Comparison of ENCODE assay signal across 19 cellular contexts in genomic region chr2:165901595-165901994, GRCh38. TPM values are rescaled to one million over a fixed set of nuclear protein-coding genes. Genes with fewer than 3 reads are reported as not detected.
DNase-seq lines count a peak whose midpoint lies in the region; ATAC-seq and TF ChIP-seq lines count a peak whose summit lies in the region.
"Had no signal": no experiment of that assay in that cellular context is flagged by ENCODE, and none has a peak within 500 bp of the region (broad histone marks: within the 10 kb centered on the region; RNA-seq: fewer than 3 reads in every experiment).

No MANE protein-coding gene starts in this region.

- H4K20me1 ChIP-seq in osteoblast (ENCODE audit: insufficient read depth, low read length): no peaks in the 10 kb centered on the region

- H3K27ac ChIP-seq in osteoblast (ENCODE audit: low read depth, low read length): no peak overlapping the region
- H3K27ac ChIP-seq: GM23248, SJSA1 had no signal

- H3K4me1 ChIP-seq in adipocyte (ENCODE audit: control insufficient read depth, insufficient read depth, low read length): peaks cover 18% of the 10 kb centered on the region
- H3K4me1 ChIP-seq in osteoblast (ENCODE audit: insufficient read depth, low read length): peaks cover 5% of the 10 kb centered on the region

- peaks cover 1% of the 10 kb centered on the region; the same call in 1 of the 2 replicates for H3K27me3 Mint-ChIP-seq in HFFc6 (ENCODE audit: insufficient read depth)
- H3K27me3 Mint-ChIP-seq in nephron progenitor cell (ENCODE audit: low read depth, poor library complexity): no peaks in the 10 kb centered on the region

- H3K36me3 Mint-ChIP-seq in HFFc6 (ENCODE audit: low read depth) (peaks cover 27% of the 10 kb centered on the region), nephron progenitor cell (ENCODE audit: low read depth) (peaks cover 60% of the 10 kb centered on the region)

- no peak for TF ChIP-seq CTCF in HFFc6 (IDR thresholded peaks at IDR 0.05)
- TF ChIP-seq CTCF in nephron progenitor cell (IDR thresholded peaks at IDR 0.05): no peak
- no peak for TF ChIP-seq CTCF in osteoblast (IDR thresholded peaks at IDR 0.05; ENCODE audit: extremely low read depth, low read depth, low read length)

- H3K36me3 ChIP-seq in adipocyte (ENCODE audit: control insufficient read depth, insufficient read depth, low read length, severe bottlenecking): peaks cover 44% of the 10 kb centered on the region
- H3K36me3 ChIP-seq in osteoblast (ENCODE audit: insufficient read depth, low read length): peaks cover 16% of the 10 kb centered on the region

- peaks cover 57% of the 10 kb centered on the region for H3K4me1 Mint-ChIP-seq in HFFc6 (ENCODE audit: low read depth)
- peaks cover 15% of the 10 kb centered on the region for H3K4me1 Mint-ChIP-seq in nephron progenitor cell

- H3K4me3 Mint-ChIP-seq in HFFc6 (no peak overlapping the region), nephron progenitor cell (no peak overlapping the region)

- H3K79me2 ChIP-seq in osteoblast (ENCODE audit: insufficient read depth, low read length): no peaks in the 10 kb centered on the region

- no peak overlapping the region for H3K4me2 ChIP-seq in osteoblast (ENCODE audit: insufficient read depth, low read length)

- no peak overlapping the region for H2AFZ ChIP-seq in osteoblast (ENCODE audit: low read length)
- H2AFZ ChIP-seq: GM23248 had no signal

- peak overlapping the region; percentile 42; the same call in 1 of the 2 replicates for H3K27ac Mint-ChIP-seq in HFFc6
- peak overlapping the region; percentile 29 for H3K27ac Mint-ChIP-seq in nephron progenitor cell

- H3K9ac ChIP-seq in adipocyte (ENCODE audit: low read length): peak overlapping the region; percentile 20
- H3K9ac ChIP-seq: GM23248 had no signal

- ATAC-seq in HG02571 (IDR thresholded peaks at IDR 0.05; ENCODE audit: unreplicated experiment) (no peak), GM21515 (IDR thresholded peaks at IDR 0.05; ENCODE audit: unreplicated experiment) (no peak), HG02623 (IDR thresholded peaks at IDR 0.05; ENCODE audit: unreplicated experiment) (no peak)

- H3K4me3 ChIP-seq in adipocyte (ENCODE audit: low read length) (no peak overlapping the region), osteoblast (ENCODE audit: insufficient read depth, low read length) (no peak overlapping the region)
- H3K4me3 ChIP-seq: GM23248, HAP-1, SJSA1 had no signal

- peak; percentile 5 for DNase-seq in AG08395 (ENCODE audit: low spot score)
- no peak for DNase-seq in HFFc6
- DNase-seq in adipocyte (ENCODE audit: low read depth): no peak
- no peak for DNase-seq in nephron progenitor cell
- no peak for DNase-seq in osteoblast (ENCODE audit: insufficient read length, low spot score, missing footprints)
- DNase-seq: DMS79 treated with DMSO at 0.1 percent for 48 hours, GM23248, KG1, MV-4-11, NCI-H1417, NCI-H1930, NCI-H226, NCI-H524 had no signal

- H3K9me3 ChIP-seq in adipocyte (ENCODE audit: control insufficient read depth, low read length): no peaks in the 10 kb centered on the region
- H3K9me3 ChIP-seq in osteoblast (ENCODE audit: low read depth, low read length): no peaks in the 10 kb centered on the region
- H3K9me3 ChIP-seq: HAP-1, SJSA1 had no signal

- no peaks in the 10 kb centered on the region for H3K9me3 Mint-ChIP-seq in HFFc6
- H3K9me3 Mint-ChIP-seq in nephron progenitor cell: no peaks in the 10 kb centered on the region
- H3K9me3 Mint-ChIP-seq: CD14-positive monocyte had no signal

- H3K27me3 ChIP-seq in adipocyte (replicated peaks; ENCODE audit: control insufficient read depth, insufficient read depth, low read length): no peaks in the 10 kb centered on the region
- H3K27me3 ChIP-seq in osteoblast (ENCODE audit: insufficient read depth, low read length): no peaks in the 10 kb centered on the region
- H3K27me3 ChIP-seq: SJSA1 had no signal

RNA-seq across cellular contexts. Expression of gene TTC21B, which starts 52.0 kb away (rescaled TPM):
- 10 to 100 TPM in 4 of 6 experiments, 1 to 10 TPM in 2; 9.4 to 13.0 (median 10.2) TPM for total RNA-seq in HFFc6 (2021; fragmentation: NEBNext Ultra II Directional; extraction: Animal tissue kit (Norgen Biotek cat#: 25700))
- total RNA-seq in osteoblast: 25.7 and 29.8 TPM in 2 replicates
